Comparison of ENCODE assay signal across 16 cellular contexts in genomic region chr1:79190074-79190473, GRCh38.
DNase-seq lines count a peak whose midpoint lies in the region; ATAC-seq and TF ChIP-seq lines count a peak whose summit lies in the region.
"Had no signal": no experiment of that assay in that cellular context is flagged by ENCODE, and none has a peak within 500 bp of the region (broad histone marks: within the 10 kb centered on the region; RNA-seq: fewer than 3 reads in every experiment).

No MANE protein-coding gene starts in this region.

- peak; percentile 9 for DNase-seq in choroid plexus epithelial cell (ENCODE audit: low read depth)
- DNase-seq in SIG-M5 treated with dmso at 0.1 percent for 504 hours (lab: John Stamatoyannopoulos, UW; ENCODE audit: unreplicated experiment): no peak
- no peak for DNase-seq in esophagus muscularis mucosa (ENCODE audit: extremely low spot score)
- DNase-seq in CD14-positive monocyte (ENCODE audit: low spot score): no peak
- DNase-seq in T1000 (lab: John Stamatoyannopoulos, UW): no peak
- DNase-seq: activated CD4-positive, alpha-beta T cell treated with anti-CD3 and anti-CD28 coated beads for 4 hours; activated effector memory CD4-positive, alpha-beta T cell treated with anti-CD3 and anti-CD28 coated beads, Interleukin-2, amount 50 U/mL, for 16 hours; HCEC 1CT; Kasumi-1; left ventricle myocardium superior; NCI-H446 treated with DMSO at 0.1 percent for 48 hours had no signal

- peaks cover 0 to 5% (median 0%) of the 10 kb centered on the region in 7 donors for H3K9me3 Mint-ChIP-seq in CD14-positive monocyte

- no peak for TF ChIP-seq POLR2A in esophagus muscularis mucosa (IDR thresholded peaks at IDR 0.05; ENCODE audit: low read depth)

- 28% methylated on average over 1 of the region's 1 CpG for WGBS in esophagus muscularis mucosa

- no peaks in the 10 kb centered on the region for H3K27me3 Mint-ChIP-seq in CD14-positive monocyte (ENCODE audit: low read depth in 3 of 3)

- H3K27ac ChIP-seq in esophagus muscularis mucosa (replicated peaks in 1 of 4): no peak overlapping the region
- H3K27ac ChIP-seq: C4-2B, neutrophil had no signal

- H3K4me1 ChIP-seq in esophagus muscularis mucosa: peaks cover 0 to 11% (median 4%) of the 10 kb centered on the region in 4 donors

- no peak for TF ChIP-seq EP300 in esophagus muscularis mucosa (IDR thresholded peaks at IDR 0.05)

- no peaks in the 10 kb centered on the region for H3K9me3 ChIP-seq in esophagus muscularis mucosa
- H3K9me3 ChIP-seq: neutrophil had no signal

- H3K4me3 ChIP-seq in choroid plexus epithelial cell (ENCODE audit: low read depth, low read length): no peak overlapping the region
- H3K4me3 ChIP-seq in esophagus muscularis mucosa: no peak overlapping the region

- H3K36me3 Mint-ChIP-seq in CD14-positive monocyte: no peaks in the 10 kb centered on the region

- no peaks in the 10 kb centered on the region for H3K36me3 ChIP-seq in esophagus muscularis mucosa
- H3K36me3 ChIP-seq: neutrophil had no signal

- no peaks in the 10 kb centered on the region for H3K27me3 ChIP-seq in esophagus muscularis mucosa
- H3K27me3 ChIP-seq: neutrophil had no signal

- H3K4me3 Mint-ChIP-seq in CD14-positive monocyte: no peak overlapping the region

- intact Hi-C loops in esophagus muscularis mucosa (cut with DNase I) (no loop called here), CD14-positive monocyte (cut with micrococcal nuclease) (no loop called here)

- ATAC-seq in GM18870 (IDR thresholded peaks at IDR 0.05; ENCODE audit: unreplicated experiment) (peak; percentile 65), GM21619 (IDR thresholded peaks at IDR 0.05; ENCODE audit: unreplicated experiment) (peak; percentile 53), HG03175 (IDR thresholded peaks at IDR 0.05; ENCODE audit: unreplicated experiment) (peak; percentile 61)
- ATAC-seq: left ventricle myocardium superior had no signal

- TF ChIP-seq CTCF in choroid plexus epithelial cell (conservative IDR thresholded peaks at IDR 0.05; ENCODE audit: low read depth, low read length): no peak
- no peak for TF ChIP-seq CTCF in esophagus muscularis mucosa (IDR thresholded peaks at IDR 0.05)
- no peak for TF ChIP-seq CTCF in CD14-positive monocyte (IDR thresholded peaks at IDR 0.05)

- no peak overlapping the region for H3K27ac Mint-ChIP-seq in CD14-positive monocyte

- no peaks in the 10 kb centered on the region for H3K4me1 Mint-ChIP-seq in CD14-positive monocyte
